Comparison of ENCODE assay signal across 16 cellular contexts in the genomic region with DNA sequence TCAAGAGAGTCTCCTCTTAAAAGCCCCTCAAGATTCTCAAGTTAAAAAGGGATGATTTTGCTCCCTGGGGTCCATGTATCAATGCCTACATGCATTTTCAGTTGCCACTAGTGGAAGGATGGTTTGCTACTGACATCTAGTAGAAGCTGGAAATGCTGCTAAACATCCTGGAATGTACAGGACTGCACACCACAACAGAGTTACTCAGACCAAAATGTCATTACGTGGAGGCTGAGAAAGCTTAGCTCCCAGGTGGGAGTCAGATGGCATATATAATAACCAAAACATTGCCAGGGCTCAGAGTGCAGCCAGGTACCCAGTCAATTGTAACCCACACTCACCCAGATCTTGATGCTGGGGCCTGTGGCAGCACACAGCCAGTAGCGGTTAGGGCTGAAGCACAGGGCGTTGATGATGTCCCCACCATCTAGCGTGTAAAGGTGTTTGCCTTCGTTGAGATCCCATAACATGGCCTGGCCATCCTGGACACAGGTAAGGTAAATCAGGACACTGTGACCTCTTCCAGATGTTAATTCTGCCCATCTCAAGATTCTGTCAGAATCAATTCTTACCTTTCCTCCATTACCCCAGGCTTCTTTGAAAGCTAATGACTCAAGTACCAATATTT. TPM values are rescaled to one million over a fixed set of nuclear protein-coding genes. Genes with fewer than 3 reads are reported as not detected.
DNase-seq lines count a peak whose midpoint lies in the region; ATAC-seq and TF ChIP-seq lines count a peak whose summit lies in the region.
"Had no signal": no experiment of that assay in that cellular context is flagged by ENCODE, and none has a peak within 500 bp of the region (broad histone marks: within the 10 kb centered on the region; RNA-seq: fewer than 3 reads in every experiment).

No MANE protein-coding gene starts in this region.

- no peak for TF ChIP-seq CTCF in NB4 (IDR thresholded peaks at IDR 0.05; ENCODE audit: low read depth, low read length)
- TF ChIP-seq CTCF in nephron progenitor cell (IDR thresholded peaks at IDR 0.05), result no peak

- H3K4me1 Mint-ChIP-seq in activated CD4-positive, alpha-beta T cell treated with anti-CD3 and anti-CD28 coated beads for 36 hours, result peaks cover 39% of the 10 kb centered on the region
- H3K4me1 Mint-ChIP-seq in activated naive CD8-positive, alpha-beta T cell treated with anti-CD3 and anti-CD28 coated beads, Interleukin-2, amount 10 ng/mL, durations not matched to agents 7 days and 5 days, result peaks cover 29% of the 10 kb centered on the region
- peaks cover 34% of the 10 kb centered on the region for H3K4me1 Mint-ChIP-seq in nephron progenitor cell

- intact Hi-C loops in activated CD4-positive, alpha-beta T cell treated with anti-CD3 and anti-CD28 coated beads for 36 hours (cut with DNase I, micrococcal nuclease), result no loop called here

- peaks cover 91% of the 10 kb centered on the region for H3K36me3 Mint-ChIP-seq in activated CD4-positive, alpha-beta T cell treated with anti-CD3 and anti-CD28 coated beads for 36 hours (ENCODE audit: low read depth)
- H3K36me3 Mint-ChIP-seq in activated naive CD8-positive, alpha-beta T cell treated with anti-CD3 and anti-CD28 coated beads, Interleukin-2, amount 10 ng/mL, durations not matched to agents 7 days and 5 days, result peaks cover 61% of the 10 kb centered on the region
- peaks cover 66% of the 10 kb centered on the region for H3K36me3 Mint-ChIP-seq in nephron progenitor cell (ENCODE audit: low read depth)

- no peak overlapping the region for H3K4me3 ChIP-seq in NB4 (ENCODE audit: low read depth, low read length)
- H3K4me3 ChIP-seq: A549, breast epithelium, lower lobe of right lung had no signal

- H3K9me3 Mint-ChIP-seq in activated CD4-positive, alpha-beta T cell treated with anti-CD3 and anti-CD28 coated beads for 36 hours (ENCODE audit: low read depth), result no peaks in the 10 kb centered on the region
- H3K9me3 Mint-ChIP-seq in activated naive CD8-positive, alpha-beta T cell treated with anti-CD3 and anti-CD28 coated beads, Interleukin-2, amount 10 ng/mL, durations not matched to agents 7 days and 5 days, result no peaks in the 10 kb centered on the region
- H3K9me3 Mint-ChIP-seq in nephron progenitor cell, result no peaks in the 10 kb centered on the region

- no peak for ATAC-seq in activated CD4-positive, alpha-beta T cell treated with anti-CD3 and anti-CD28 coated beads for 36 hours
- no peak for ATAC-seq in activated naive CD8-positive, alpha-beta T cell treated with anti-CD3 and anti-CD28 coated beads, Interleukin-2, amount 10 ng/mL, durations not matched to agents 7 days and 5 days (ENCODE audit: low read depth)
- no peak for ATAC-seq in HG02642 (IDR thresholded peaks at IDR 0.05; ENCODE audit: poor library complexity, unreplicated experiment)
- ATAC-seq: A549, foreskin keratinocyte, lower lobe of right lung had no signal

- no peaks in the 10 kb centered on the region for H3K27me3 Mint-ChIP-seq in activated CD4-positive, alpha-beta T cell treated with anti-CD3 and anti-CD28 coated beads for 36 hours
- no peaks in the 10 kb centered on the region for H3K27me3 Mint-ChIP-seq in activated naive CD8-positive, alpha-beta T cell treated with anti-CD3 and anti-CD28 coated beads, Interleukin-2, amount 10 ng/mL, durations not matched to agents 7 days and 5 days
- H3K27me3 Mint-ChIP-seq in nephron progenitor cell (ENCODE audit: low read depth, poor library complexity), result peaks cover 5% of the 10 kb centered on the region

- DNase-seq in activated CD4-positive, alpha-beta T cell treated with anti-CD3 and anti-CD28 coated beads for 36 hours, result no peak
- DNase-seq in activated CD4-positive, alpha-beta T cell treated with anti-CD3 and anti-CD28 coated beads, Interleukin-2, amount 50 U/mL, for 4 hours, result no peak
- DNase-seq in NB4 (ENCODE audit: low read depth) (no peak), nephron progenitor cell (no peak), 8988T (no peak), NCI-H1930 (lab: John Stamatoyannopoulos, UW) (no peak)
- DNase-seq in activated naive CD8-positive, alpha-beta T cell treated with anti-CD3 and anti-CD28 coated beads, Interleukin-2, amount 10 ng/mL, durations not matched to agents 7 days and 5 days, result no peak
- DNase-seq: effector memory CD4-positive, alpha-beta T cell; foreskin keratinocyte; lower lobe of right lung; NCI-H2081 treated with DMSO at 0.1 percent for 48 hours; occipital lobe; small intestine had no signal

- H3K27ac Mint-ChIP-seq in activated CD4-positive, alpha-beta T cell treated with anti-CD3 and anti-CD28 coated beads for 36 hours, result peak overlapping the region; percentile 52
- peak overlapping the region; percentile 10 for H3K27ac Mint-ChIP-seq in activated naive CD8-positive, alpha-beta T cell treated with anti-CD3 and anti-CD28 coated beads, Interleukin-2, amount 10 ng/mL, durations not matched to agents 7 days and 5 days
- peak overlapping the region; percentile 10 for H3K27ac Mint-ChIP-seq in nephron progenitor cell

- CTCF ChIA-PET in activated CD4-positive, alpha-beta T cell treated with anti-CD3 and anti-CD28 coated beads for 36 hours (lab: Charles Lee), result no interaction called here

- TF ChIP-seq POLR2A in NB4 (IDR thresholded peaks at IDR 0.05; ENCODE audit: extremely low read depth, insufficient read length), result peak; percentile 14

- no peak overlapping the region for H3K4me3 Mint-ChIP-seq in activated CD4-positive, alpha-beta T cell treated with anti-CD3 and anti-CD28 coated beads for 36 hours
- H3K4me3 Mint-ChIP-seq in activated naive CD8-positive, alpha-beta T cell treated with anti-CD3 and anti-CD28 coated beads, Interleukin-2, amount 10 ng/mL, durations not matched to agents 7 days and 5 days, result no peak overlapping the region
- no peak overlapping the region for H3K4me3 Mint-ChIP-seq in nephron progenitor cell

- POLR2A ChIA-PET in activated CD4-positive, alpha-beta T cell treated with anti-CD3 and anti-CD28 coated beads for 36 hours (lab: Charles Lee), result interaction anchor here (0.6 kb wide), 1 partner anchor 10 kb away, joined by 3 read pairs; no protein-coding TSS in a partner anchor
- POLR2A ChIA-PET in activated naive CD8-positive, alpha-beta T cell treated with anti-CD3 and anti-CD28 coated beads, Interleukin-2, amount 10 ng/mL, durations not matched to agents 7 days and 5 days (lab: Charles Lee), result interaction anchor here (1.2 to 6.4 kb wide), 2 partner anchors 8 to 13 kb away, joined by 3 to 82 read pairs; a partner anchor contains a TSS

RNA-seq across cellular contexts. Expression of a gene that starts 5.8 kb away (rescaled TPM):
- total RNA-seq in activated CD4-positive, alpha-beta T cell treated with anti-CD3 and anti-CD28 coated beads for 36 hours, result 1,000 to 10,000 TPM; 2,724 to 3,901 TPM
- 1,000 to 10,000 TPM; 1,741 to 1,808 TPM for total RNA-seq in activated naive CD8-positive, alpha-beta T cell treated with anti-CD3 and anti-CD28 coated beads, Interleukin-2, amount 10 ng/mL, durations not matched to agents 7 days and 5 days

RNA-seq across cellular contexts. Expression of a gene that starts 14.8 kb away (rescaled TPM):
- 10 to 100 TPM; 27.0 to 30.7 TPM for total RNA-seq in activated CD4-positive, alpha-beta T cell treated with anti-CD3 and anti-CD28 coated beads for 36 hours
- total RNA-seq in activated naive CD8-positive, alpha-beta T cell treated with anti-CD3 and anti-CD28 coated beads, Interleukin-2, amount 10 ng/mL, durations not matched to agents 7 days and 5 days, result 10 to 100 TPM; 44.5 to 49.7 TPM

RNA-seq across cellular contexts. Expression of a gene that starts 23.1 kb away (rescaled TPM):
- 10 to 100 TPM; 10.4 to 13.1 TPM for total RNA-seq in activated CD4-positive, alpha-beta T cell treated with anti-CD3 and anti-CD28 coated beads for 36 hours
- total RNA-seq in activated naive CD8-positive, alpha-beta T cell treated with anti-CD3 and anti-CD28 coated beads, Interleukin-2, amount 10 ng/mL, durations not matched to agents 7 days and 5 days, result 10 to 100 TPM; 43.0 to 43.5 TPM

RNA-seq across cellular contexts. Expression of a gene that starts 32.9 kb away (rescaled TPM):
- total RNA-seq in activated CD4-positive, alpha-beta T cell treated with anti-CD3 and anti-CD28 coated beads for 36 hours, result 1 to 10 TPM; 1.4 to 1.6 TPM
- total RNA-seq in activated naive CD8-positive, alpha-beta T cell treated with anti-CD3 and anti-CD28 coated beads, Interleukin-2, amount 10 ng/mL, durations not matched to agents 7 days and 5 days, result 1 to 10 TPM; 2.5 to 2.6 TPM
